ENCODE assay signal across 11 cellular contexts in genomic region chr14:101176535-101177205, GRCh38.
"Had no signal": no experiment of that assay in that cellular context is flagged by ENCODE, and none has a peak within 500 bp of the region (broad histone marks: within the 10 kb centered on the region; RNA-seq: fewer than 3 reads in every experiment).

No MANE protein-coding gene starts in this region.

- DNase-seq: activated CD4-positive, alpha-beta T cell treated with anti-CD3 and anti-CD28 coated beads for 1 hour; activated CD8-positive, alpha-beta T cell treated with anti-CD3 and anti-CD28 coated beads for 36 hours; activated naive CD4-positive, alpha-beta T cell; colonic mucosa; effector CD4-positive, alpha-beta T cell; heart left ventricle; stimulated activated CD4-positive, alpha-beta T cell treated with anti-CD3 and anti-CD28 coated beads, Interleukin-1b, Interleukin-23, amount 100 ng/mL, for 48 hours; T-helper 9 cell; transverse colon had no signal

- ATAC-seq: activated CD8-positive, alpha-beta T cell treated with anti-CD3 and anti-CD28 coated beads for 36 hours; left lobe of liver; stimulated activated memory B cell treated with anti-CD40 and anti-IgM and Interleukin-4, amounts not matched to agents 10 μg/mL and 1 μg/mL and 100 μg/mL, for 72 hours had no signal
